Comparison of ENCODE assay signal across 24 cellular contexts in genomic region chr10:123519861-123520260, GRCh38.
"Had no signal": no experiment of that assay in that cellular context is flagged by ENCODE, and none has a peak within 500 bp of the region (broad histone marks: within the 10 kb centered on the region; RNA-seq: fewer than 3 reads in every experiment).

No MANE protein-coding gene starts in this region.

- H3K27me3 ChIP-seq: brain microvascular endothelial cell had no signal

- ATAC-seq: activated CD4-positive, alpha-beta T cell treated with anti-CD3 and anti-CD28 coated beads for 36 hours; activated CD8-positive, alpha-beta T cell treated with anti-CD3 and anti-CD28 coated beads for 36 hours; activated T-helper 17 cell treated with anti-CD3 and anti-CD28 coated beads, Interleukin-2, amount 50 U/mL, for 72 hours; Panc1; Right ventricle myocardium inferior; T-cell had no signal

- H3K27ac ChIP-seq: brain microvascular endothelial cell, SK-N-MC, WERI-Rb-1 had no signal

- H3K4me3 ChIP-seq: SK-N-MC had no signal

- H3K36me3 ChIP-seq: brain microvascular endothelial cell, WERI-Rb-1 had no signal

- DNase-seq: activated CD4-positive, alpha-beta T cell treated with anti-CD3 and anti-CD28 coated beads for 36 hours; activated CD8-positive, alpha-beta T cell treated with anti-CD3 and anti-CD28 coated beads for 36 hours; activated gamma-delta T cell; activated naive CD4-positive, alpha-beta T cell treated with anti-CD3 and anti-CD28 coated beads for 36 hours; activated naive CD8-positive, alpha-beta T cell treated with anti-CD3 and anti-CD28 coated beads for 36 hours; activated T-cell treated with anti-CD3 and anti-CD28 coated beads for 4 hours; activated T-cell treated with anti-CD3 and anti-CD28 coated beads, Interleukin-2, amount 50 U/mL, for 48 hours; brain microvascular endothelial cell; KG1; NCI-H1092; NCI-H1417; NCI-H1930; NCI-H2107; NCI-H2171 treated with DMSO at 0.1 percent for 48 hours; NCI-H226; NCI-H526 treated with DMSO at 0.1 percent for 48 hours; NCI-H82; RPMI8226; T-cell; WERI-Rb-1 had no signal
